In genomic region chr5:173714551-173715428, GRCh38 we compare ENCODE assay signal across 10 cellular contexts.
DNase-seq lines count a peak whose midpoint lies in the region; ATAC-seq and TF ChIP-seq lines count a peak whose summit lies in the region.
"Had no signal": no experiment of that assay in that cellular context is flagged by ENCODE, and none has a peak within 500 bp of the region (broad histone marks: within the 10 kb centered on the region; RNA-seq: fewer than 3 reads in every experiment).

No MANE protein-coding gene starts in this region.

- peak; percentile 92 for DNase-seq in EH (ENCODE audit: low read depth)
- peak; percentile 9 to 56 for DNase-seq in NOMO-1 (lab: John Stamatoyannopoulos, UW; ENCODE audit: unreplicated experiment in 2 of 2)
- peak; percentile 87 for DNase-seq in mammary epithelial cell
- no peak for DNase-seq in naive thymus-derived CD4-positive, alpha-beta T cell
- no peak for DNase-seq in GM13977 (ENCODE audit: low spot score)
- DNase-seq in NCI-H748 (lab: John Stamatoyannopoulos, UW; ENCODE audit: unreplicated experiment): no peak
- DNase-seq in activated effector memory CD4-positive, alpha-beta T cell treated with Interleukin-2 at 50 U/mL for 16 hours: no peak
- DNase-seq: activated CD4-positive, alpha-beta T cell treated with anti-CD3 and anti-CD28 coated beads for 36 hours; NCI-H2227 treated with DMSO at 0.1 percent for 48 hours had no signal

- no peaks in the 10 kb centered on the region for H3K36me3 ChIP-seq in mammary epithelial cell (ENCODE audit: insufficient read depth, low read length)
- no peaks in the 10 kb centered on the region for H3K36me3 ChIP-seq in naive thymus-derived CD4-positive, alpha-beta T cell (ENCODE audit: control insufficient read depth in 2 of 3, insufficient read depth in 3 of 3, low read length in 3 of 3)

- no peak overlapping the region for H3K27ac ChIP-seq in mammary epithelial cell (ENCODE audit: insufficient read depth, low read depth, low read length)
- H3K27ac ChIP-seq in naive thymus-derived CD4-positive, alpha-beta T cell (ENCODE audit: low read depth, low read length): no peak overlapping the region

- intact Hi-C loops in mammary epithelial cell (cut with micrococcal nuclease): loop anchor here (5.0 kb wide), 1 partner anchor 173 kb away; the partner anchor contains the start of gene CPEB4
- intact Hi-C loops in naive thymus-derived CD4-positive, alpha-beta T cell (cut with micrococcal nuclease): no loop called here

- dilution Hi-C loops in mammary epithelial cell (cut with HindIII; ENCODE audit: low sequenced_read_pairs): no loop called here

- no peaks in the 10 kb centered on the region for H4K20me1 ChIP-seq in mammary epithelial cell (ENCODE audit: insufficient read depth, low read length)

- H3K27ac Mint-ChIP-seq in naive thymus-derived CD4-positive, alpha-beta T cell: no peak overlapping the region
- H3K27ac Mint-ChIP-seq: activated CD4-positive, alpha-beta T cell treated with anti-CD3 and anti-CD28 coated beads for 36 hours had no signal

- no peaks in the 10 kb centered on the region for H3K9me3 ChIP-seq in mammary epithelial cell (replicated peaks; ENCODE audit: insufficient read depth, low read length)
- no peaks in the 10 kb centered on the region for H3K9me3 ChIP-seq in naive thymus-derived CD4-positive, alpha-beta T cell (ENCODE audit: control insufficient read depth in 2 of 3, low read length in 3 of 3)

- H3K4me2 ChIP-seq in mammary epithelial cell (ENCODE audit: insufficient read depth, low read depth, low read length): no peak overlapping the region

- H3K9ac ChIP-seq in mammary epithelial cell (ENCODE audit: insufficient read depth, low read length): no peak overlapping the region

- H3K4me3 Mint-ChIP-seq in naive thymus-derived CD4-positive, alpha-beta T cell: no peak overlapping the region
- H3K4me3 Mint-ChIP-seq: activated CD4-positive, alpha-beta T cell treated with anti-CD3 and anti-CD28 coated beads for 36 hours had no signal

- no TSS peak for BruUV-seq in mammary epithelial cell (replicated peaks; lab: Mats Ljungman, UMichigan)

- peaks cover 0 to 2% (median 0%) of the 10 kb centered on the region in 7 donors for H3K4me1 Mint-ChIP-seq in naive thymus-derived CD4-positive, alpha-beta T cell
- H3K4me1 Mint-ChIP-seq: activated CD4-positive, alpha-beta T cell treated with anti-CD3 and anti-CD28 coated beads for 36 hours had no signal

- WGBS in mammary epithelial cell (ENCODE audit: low coverage, missing lambda C conversion rate): 54% methylated on average over 12 of the region's 12 CpGs

- CTCF ChIA-PET in mammary epithelial cell (lab: Charles Lee; ENCODE audit: low non-redundant PET): interaction anchor here (0.6 kb wide), 1 partner anchor 30 kb away, joined by 3 read pairs; no protein-coding TSS in a partner anchor
- CTCF ChIA-PET in naive thymus-derived CD4-positive, alpha-beta T cell (lab: Charles Lee): no interaction called here

- no peaks in the 10 kb centered on the region for H3K27me3 ChIP-seq in mammary epithelial cell (ENCODE audit: insufficient read depth, low read length)
- no peaks in the 10 kb centered on the region for H3K27me3 ChIP-seq in naive thymus-derived CD4-positive, alpha-beta T cell (ENCODE audit: control insufficient read depth in 2 of 2, insufficient read depth in 2 of 2, low read length in 2 of 2)

- ATAC-seq in naive thymus-derived CD4-positive, alpha-beta T cell: peak; percentile 87
- no peak for ATAC-seq in GM19023 (IDR thresholded peaks at IDR 0.05; ENCODE audit: unreplicated experiment)
- ATAC-seq: activated CD4-positive, alpha-beta T cell treated with anti-CD3 and anti-CD28 coated beads for 36 hours had no signal

- H3K79me2 ChIP-seq in mammary epithelial cell (ENCODE audit: insufficient read depth, low read length): no peaks in the 10 kb centered on the region

- H2AFZ ChIP-seq in mammary epithelial cell (ENCODE audit: low read depth, low read length): no peak overlapping the region

- POLR2A ChIA-PET in naive thymus-derived CD4-positive, alpha-beta T cell (lab: Charles Lee): no interaction called here

- no peaks in the 10 kb centered on the region for H3K36me3 Mint-ChIP-seq in naive thymus-derived CD4-positive, alpha-beta T cell

- no peak for TF ChIP-seq CTCF in mammary epithelial cell (conservative IDR thresholded peaks at IDR 0.05 in 1 of 2, IDR thresholded peaks at IDR 0.05 in 1 of 2; ENCODE audit: extremely low read depth in 1 of 2, insufficient read depth in 1 of 2, low read depth in 1 of 2, low read length in 2 of 2)
- no peak for TF ChIP-seq CTCF in GM13977 (IDR thresholded peaks at IDR 0.05; ENCODE audit: extremely low read depth, insufficient read depth, missing control alignments)

- peaks cover 15% of the 10 kb centered on the region for H3K4me1 ChIP-seq in mammary epithelial cell (ENCODE audit: insufficient read depth, low read length)
- H3K4me1 ChIP-seq in naive thymus-derived CD4-positive, alpha-beta T cell (ENCODE audit: control insufficient read depth in 2 of 2, insufficient read depth in 2 of 2, low read length in 2 of 2): no peaks in the 10 kb centered on the region

- in situ Hi-C loops in mammary epithelial cell (cut with MboI; ENCODE audit: low sequenced_read_pairs in 2 of 2): no loop called here
- in situ Hi-C loops in GM13977 (cut with MboI; ENCODE audit: low pct_unique_long_range_greater_than_20kb, low sequenced_read_pairs, unreplicated experiment): no loop called here

- peaks cover 0 to 3% (median 0%) of the 10 kb centered on the region in 11 donors for H3K9me3 Mint-ChIP-seq in naive thymus-derived CD4-positive, alpha-beta T cell

- H3K4me3 ChIP-seq in mammary epithelial cell (replicated peaks in 1 of 3; ENCODE audit: insufficient read depth in 1 of 3, low read depth in 2 of 3, low read length in 3 of 3): no peak overlapping the region
- H3K4me3 ChIP-seq in naive thymus-derived CD4-positive, alpha-beta T cell (ENCODE audit: low read length): no peak overlapping the region

- H3K27me3 Mint-ChIP-seq in naive thymus-derived CD4-positive, alpha-beta T cell: peaks cover 0 to 6% (median 0%) of the 10 kb centered on the region in 5 donors

Comparison
In these comparisons a context has a peak if more than half of its experiments do, and no peak if none do; other contexts are left out.
1. DNase-seq: peak in EH (single experiment), NOMO-1 (2 of 2) and mammary epithelial cell (single experiment); none in naive thymus-derived CD4-positive, alpha-beta T cell (0 of 9), GM13977 (single experiment), NCI-H748 (single experiment) and activated effector memory CD4-positive, alpha-beta T cell treated with Interleukin-2 at 50 U/mL for 16 hours (single experiment).